In genomic region chr12:25827141-25827540, GRCh38 we compare ENCODE assay signal across 9 cellular contexts.
"Had no signal": no experiment of that assay in that cellular context is flagged by ENCODE, and none has a peak within 500 bp of the region (broad histone marks: within the 10 kb centered on the region; RNA-seq: fewer than 3 reads in every experiment).

No MANE protein-coding gene starts in this region.

- H3K4me2 ChIP-seq: GM23338 had no signal

- H3K36me3 ChIP-seq: HAP-1 had no signal

- H3K9ac ChIP-seq: GM23248 had no signal

- DNase-seq: GM23248, GOT3, H7, H9, HCEC 1CT, HFFc6 had no signal

- H3K4me3 ChIP-seq: GM23248, GM23338, HAP-1 had no signal

- H3K27ac ChIP-seq: GM23248 had no signal

- H3K9me3 ChIP-seq: HAP-1 had no signal

- ATAC-seq: GM23338, HCT116 had no signal

- H2AFZ ChIP-seq: GM23248, GM23338 had no signal
